11 cellular contexts compared by ENCODE assay signal in the genomic region with DNA sequence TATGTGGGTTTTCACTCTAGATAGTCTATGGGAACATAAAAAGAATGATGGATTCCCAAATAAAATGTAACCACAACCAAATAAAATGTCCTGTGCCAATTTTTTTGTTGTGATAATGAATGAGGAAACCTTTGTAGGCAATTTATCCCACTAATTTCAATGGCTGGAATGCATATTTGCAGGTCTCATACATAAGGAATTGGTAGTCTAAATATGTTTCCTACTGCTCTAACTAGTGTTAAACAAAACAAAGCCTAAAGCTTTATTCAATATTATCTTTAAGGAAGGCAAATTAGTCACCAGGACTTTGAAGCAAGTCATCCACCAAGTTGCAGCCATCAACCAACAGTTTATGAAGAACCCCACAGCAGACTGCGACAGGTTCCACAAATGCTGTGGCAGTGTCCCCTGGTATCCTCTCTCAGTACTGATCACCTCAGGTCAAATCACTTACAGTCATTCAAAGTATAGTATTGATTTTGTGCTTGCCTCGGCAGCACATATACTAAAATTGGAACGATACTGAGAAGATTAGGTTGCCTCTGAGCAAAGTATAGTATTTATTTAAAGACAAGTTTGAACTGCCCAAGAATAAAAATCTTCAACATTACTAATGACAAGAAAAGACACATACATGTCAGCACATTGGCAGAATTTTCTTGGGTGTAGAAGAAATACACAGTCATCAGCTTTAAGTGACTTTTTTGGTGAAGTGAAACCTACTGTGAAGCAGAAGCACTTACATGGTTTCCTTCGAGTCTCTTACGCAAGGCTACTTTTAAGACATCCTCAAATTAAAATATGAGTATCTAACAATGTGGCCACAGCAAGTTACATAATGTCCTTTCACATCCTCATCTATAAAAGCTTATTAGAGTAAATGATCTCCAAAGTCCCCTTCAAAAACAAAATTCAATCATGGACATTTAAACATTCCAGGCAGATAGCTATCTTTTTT.
A peak's percentile ranks its signal among the peaks of the same experiment; 100 is the strongest.
DNase-seq lines count a peak whose midpoint lies in the region; ATAC-seq lines count a peak whose summit lies in the region.
"Had no signal": no experiment of that assay in that cellular context is flagged by ENCODE, and none has a peak within 500 bp of the region (broad histone marks: within the 10 kb centered on the region; RNA-seq: fewer than 3 reads in every experiment).

No MANE protein-coding gene starts in this region.

- ATAC-seq in GM18511 (IDR thresholded peaks at IDR 0.05; ENCODE audit: unreplicated experiment): peak; percentile 70
- ATAC-seq in naive thymus-derived CD4-positive, alpha-beta T cell: peak; percentile 87

- H2BK5ac ChIP-seq in mesendoderm (ENCODE audit: low read length): no peak overlapping the region

- H3K9me3 Mint-ChIP-seq in naive thymus-derived CD4-positive, alpha-beta T cell: no peaks in the 10 kb centered on the region

- 86 to 88% methylated on average over 5 of the region's 5 CpGs for WGBS in GM23248 (ENCODE audit: low coverage in 1 of 2, low lambda C conversion rate in 2 of 2, missing lambda C conversion rate in 2 of 2), 2 experiments
- WGBS in mesendoderm (ENCODE audit: extremely low coverage, insufficient coverage, low lambda C conversion rate): no CpG with 5 or more reads among the region's 5 CpGs

- H3K4me3 ChIP-seq in GM23248 (no peak overlapping the region), mesendoderm (ENCODE audit: low read length) (no peak overlapping the region)
- H3K4me3 ChIP-seq in naive thymus-derived CD4-positive, alpha-beta T cell (ENCODE audit: low read length): no peak overlapping the region
- H3K4me3 ChIP-seq: esophagus muscularis mucosa, prostate gland had no signal

- H3K9me2 ChIP-seq in GM23248 (ENCODE audit: insufficient read depth): no peaks in the 10 kb centered on the region

- H3K27ac ChIP-seq in GM23248 (no peak overlapping the region), mesendoderm (ENCODE audit: low read depth, low read length) (no peak overlapping the region)
- H3K27ac ChIP-seq in naive thymus-derived CD4-positive, alpha-beta T cell (ENCODE audit: low read depth, low read length): no peak overlapping the region
- H3K27ac ChIP-seq: esophagus muscularis mucosa had no signal

- H2AFZ ChIP-seq in GM23248: no peak overlapping the region

- H3K27ac Mint-ChIP-seq in naive thymus-derived CD4-positive, alpha-beta T cell: no peak overlapping the region

- DNase-seq in GM23248: peak; percentile 19
- DNase-seq in NAMALWA (ENCODE audit: low spot score): peak; percentile 11
- no peak for DNase-seq in naive thymus-derived CD4-positive, alpha-beta T cell
- DNase-seq in stimulated activated CD4-positive, alpha-beta T cell treated with anti-CD3 and anti-CD28 coated beads, Interleukin-4, amount 100 ng/mL, for 24 hours: no peak
- DNase-seq in mesendoderm: no peak
- no peak for DNase-seq in OCI-M2 (lab: John Stamatoyannopoulos, UW; ENCODE audit: unreplicated experiment)
- DNase-seq in NCI-H69 (lab: John Stamatoyannopoulos, UW): no peak
- DNase-seq: substantia nigra had no signal

- no peak overlapping the region for H3K23ac ChIP-seq in mesendoderm (ENCODE audit: low read length)

- POLR2A ChIA-PET in naive thymus-derived CD4-positive, alpha-beta T cell (lab: Charles Lee): no interaction called here

- H2BK15ac ChIP-seq in mesendoderm (replicated peaks; ENCODE audit: low read depth): no peak overlapping the region

- H3K36me3 Mint-ChIP-seq in naive thymus-derived CD4-positive, alpha-beta T cell: peaks cover 0 to 33% (median 13%) of the 10 kb centered on the region in 5 donors

- H3K27me3 Mint-ChIP-seq in naive thymus-derived CD4-positive, alpha-beta T cell: no peaks in the 10 kb centered on the region

- H4K20me1 ChIP-seq in GM23248 (ENCODE audit: insufficient read depth): no peaks in the 10 kb centered on the region

- H4K8ac ChIP-seq in mesendoderm (ENCODE audit: low read depth, low read length): no peak overlapping the region

- H3K4me3 Mint-ChIP-seq in naive thymus-derived CD4-positive, alpha-beta T cell: no peak overlapping the region

- no peak overlapping the region for H2AK5ac ChIP-seq in mesendoderm (ENCODE audit: low read length)

- H3K79me2 ChIP-seq in GM23248 (ENCODE audit: insufficient read depth) (no peaks in the 10 kb centered on the region), mesendoderm (ENCODE audit: control insufficient read depth, insufficient read depth, low read length) (no peaks in the 10 kb centered on the region)

- in situ Hi-C loops in GM23248 (cut with MboI): no loop called here

- no peak overlapping the region for H3K56ac ChIP-seq in mesendoderm (ENCODE audit: low read length)

- H3K18ac ChIP-seq in mesendoderm (ENCODE audit: low read length): no peak overlapping the region

- intact Hi-C loops in naive thymus-derived CD4-positive, alpha-beta T cell (cut with micrococcal nuclease): no loop called here

- no peak overlapping the region for H3K4ac ChIP-seq in mesendoderm (ENCODE audit: low read depth, low read length)

- H3K9ac ChIP-seq in GM23248 (no peak overlapping the region), mesendoderm (ENCODE audit: low read length) (no peak overlapping the region)

- no peaks in the 10 kb centered on the region for H3K9me3 ChIP-seq in GM23248 (ENCODE audit: low read depth)
- no peaks in the 10 kb centered on the region for H3K9me3 ChIP-seq in naive thymus-derived CD4-positive, alpha-beta T cell (ENCODE audit: control insufficient read depth in 2 of 3, low read length in 3 of 3)
- H3K9me3 ChIP-seq: esophagus muscularis mucosa, prostate gland had no signal

- H3K27me3 ChIP-seq in GM23248 (replicated peaks; ENCODE audit: insufficient read depth) (no peaks in the 10 kb centered on the region), mesendoderm (ENCODE audit: insufficient read depth, low read length, poor library complexity) (no peaks in the 10 kb centered on the region)
- H3K27me3 ChIP-seq in naive thymus-derived CD4-positive, alpha-beta T cell (ENCODE audit: control insufficient read depth in 2 of 2, insufficient read depth in 2 of 2, low read length in 2 of 2): no peaks in the 10 kb centered on the region
- H3K27me3 ChIP-seq: esophagus muscularis mucosa had no signal

- CTCF ChIA-PET in naive thymus-derived CD4-positive, alpha-beta T cell (lab: Charles Lee): no interaction called here

- H2BK120ac ChIP-seq in mesendoderm (ENCODE audit: low read depth, low read length): no peak overlapping the region

- H3K4me2 ChIP-seq in GM23248 (ENCODE audit: unreplicated experiment) (no peak overlapping the region), mesendoderm (ENCODE audit: low read length) (no peak overlapping the region)

- no peaks in the 10 kb centered on the region for H3K36me3 ChIP-seq in GM23248 (ENCODE audit: low read depth)
- H3K36me3 ChIP-seq in naive thymus-derived CD4-positive, alpha-beta T cell (ENCODE audit: control insufficient read depth in 2 of 3, insufficient read depth in 3 of 3, low read length in 3 of 3): no peaks in the 10 kb centered on the region
- H3K36me3 ChIP-seq in mesendoderm (ENCODE audit: control insufficient read depth, insufficient read depth, low read length): no peaks in the 10 kb centered on the region
- H3K36me3 ChIP-seq: esophagus muscularis mucosa, prostate gland had no signal

- peaks cover 0 to 10% (median 2%) of the 10 kb centered on the region in 7 donors for H3K4me1 Mint-ChIP-seq in naive thymus-derived CD4-positive, alpha-beta T cell

- no peak overlapping the region for H4K5ac ChIP-seq in mesendoderm (ENCODE audit: low read length)

- H3K4me1 ChIP-seq in GM23248 (ENCODE audit: insufficient read depth): peaks cover 10% of the 10 kb centered on the region; the same call in 1 of the 2 replicates
- H3K4me1 ChIP-seq in naive thymus-derived CD4-positive, alpha-beta T cell (ENCODE audit: control insufficient read depth in 2 of 2, insufficient read depth in 2 of 2, low read length in 2 of 2): no peaks in the 10 kb centered on the region
- no peaks in the 10 kb centered on the region for H3K4me1 ChIP-seq in mesendoderm (ENCODE audit: control insufficient read depth, low read depth, low read length)

- H3F3A ChIP-seq in GM23248 (ENCODE audit: insufficient read depth): no peaks in the 10 kb centered on the region

- no peaks in the 10 kb centered on the region for H3K79me1 ChIP-seq in mesendoderm (ENCODE audit: low read length)

Comparison
In these comparisons a context has a peak if more than half of its experiments do, and no peak if none do; other contexts are left out.
1. DNase-seq: peak in GM23248 (single experiment) and NAMALWA (single experiment); none in naive thymus-derived CD4-positive, alpha-beta T cell (0 of 9), stimulated activated CD4-positive, alpha-beta T cell treated with anti-CD3 and anti-CD28 coated beads, Interleukin-4, amount 100 ng/mL, for 24 hours (single experiment), mesendoderm (single experiment), OCI-M2 (single experiment) and NCI-H69 (single experiment).